9 cellular contexts compared by ENCODE assay signal in genomic region chr14:21087294-21088091, GRCh38. TPM values are rescaled to one million over a fixed set of nuclear protein-coding genes. Genes with fewer than 3 reads are reported as not detected.
DNase-seq lines count a peak whose midpoint lies in the region; ATAC-seq and TF ChIP-seq lines count a peak whose summit lies in the region.
"Had no signal": no experiment of that assay in that cellular context is flagged by ENCODE, and none has a peak within 500 bp of the region (broad histone marks: within the 10 kb centered on the region; RNA-seq: fewer than 3 reads in every experiment).

No MANE protein-coding gene starts in this region.

- H3K9me3 Mint-ChIP-seq in T-cell: no peaks in the 10 kb centered on the region
- no peaks in the 10 kb centered on the region for H3K9me3 Mint-ChIP-seq in central memory CD8-positive, alpha-beta T cell

- H3K4me1 Mint-ChIP-seq in T-cell: peaks cover 23 to 33% (median 32%) of the 10 kb centered on the region in 3 donors
- H3K4me1 Mint-ChIP-seq in central memory CD8-positive, alpha-beta T cell: peaks cover 34% of the 10 kb centered on the region

- DNase-seq in stimulated activated CD4-positive, alpha-beta T cell treated with anti-CD3 and anti-CD28 coated beads, Interleukin-1b, Interleukin-23, amount 100 ng/mL, for 48 hours: peak; percentile 52
- no peak for DNase-seq in stimulated activated CD4-positive, alpha-beta T cell treated with anti-CD3 and anti-CD28 coated beads, Interleukin-12 subunit alpha, Interleukin-12 subunit beta, amount 100 ng/mL, for 4 hours
- DNase-seq in T-cell: peak in 32 of 34 experiments; percentile 30 to 91 (median 76)
- peak; percentile 41 to 78 for DNase-seq in central memory CD8-positive, alpha-beta T cell (ENCODE audit: low spot score in 2 of 2)
- DNase-seq in kidney tubule cell (ENCODE audit: low spot score): peak; percentile 96
- no peak for DNase-seq in stomach

- no peak overlapping the region for H3K4me3 Mint-ChIP-seq in T-cell
- H3K4me3 Mint-ChIP-seq in central memory CD8-positive, alpha-beta T cell: no peak overlapping the region

- H3K27ac ChIP-seq in HUES48 (ENCODE audit: low read depth, low read length) (peak overlapping the region; percentile 71), stomach (peak overlapping the region in 3 of 5 donors; percentile 4 to 67 (median 16))

- intact Hi-C loops in stomach (cut with DNase I; ENCODE audit: low total_unique reads): loop anchor here (10.0 kb wide), 1 partner anchor 73 kb away; no protein-coding TSS in a partner anchor

- H3K36me3 Mint-ChIP-seq in T-cell: peaks cover 2% of the 10 kb centered on the region
- peaks cover 9% of the 10 kb centered on the region for H3K36me3 Mint-ChIP-seq in central memory CD8-positive, alpha-beta T cell (ENCODE audit: insufficient read depth)

- no peak for TF ChIP-seq POLR2A in stomach (IDR thresholded peaks at IDR 0.05)

- H3K9me3 ChIP-seq in HUES48 (ENCODE audit: control insufficient read depth, insufficient read depth, low read length) (no peaks in the 10 kb centered on the region), stomach (no peaks in the 10 kb centered on the region)

- no peak overlapping the region for H3K4me3 ChIP-seq in HUES48 (ENCODE audit: low read depth, low read length)
- no peak overlapping the region for H3K4me3 ChIP-seq in stomach

- TF ChIP-seq EP300 in stomach (IDR thresholded peaks at IDR 0.05): no peak

- WGBS in stomach, 5 donors: 45 to 67% (median 52%) methylated on average over 6 to 19 of the region's 19 CpGs

- H3K27ac Mint-ChIP-seq in T-cell: peak overlapping the region; percentile 86 to 87
- peak overlapping the region; percentile 93 for H3K27ac Mint-ChIP-seq in central memory CD8-positive, alpha-beta T cell (ENCODE audit: low read depth)

- H3K4me1 ChIP-seq in HUES48 (ENCODE audit: control insufficient read depth, insufficient read depth, low read length) (no peaks in the 10 kb centered on the region), stomach (peaks cover 7 to 54% (median 26%) of the 10 kb centered on the region in 4 donors)

- H3K36me3 ChIP-seq in HUES48 (ENCODE audit: control insufficient read depth, insufficient read depth, low read length) (peaks cover 83% of the 10 kb centered on the region), stomach (peaks cover 22 to 97% (median 88%) of the 10 kb centered on the region in 4 donors)

- no peak for TF ChIP-seq CTCF in stomach (IDR thresholded peaks at IDR 0.05)

- POLR2A ChIA-PET in T-cell (lab: Charles Lee): interaction anchor here (0.8 to 1.5 kb wide), 4 partner anchors 8 to 19 kb away, joined by 3 to 6 read pairs (median 4); no protein-coding TSS in a partner anchor

- CTCF ChIA-PET in T-cell (lab: Charles Lee): interaction anchor here (0.6 to 3.9 kb wide), 13 partner anchors 8 to 745 kb away, joined by 3 to 61 read pairs (median 6); partner anchors contain the start of genes ARHGEF40 (in 1 of the 2) and TMEM253 (in 1 of the 2)

- ATAC-seq in T-cell (replicated peaks in 1 of 4): peak; percentile 64 to 90 (median 82)
- peak; percentile 94 for ATAC-seq in central memory CD8-positive, alpha-beta T cell (replicated peaks; ENCODE audit: extremely low read depth, poor library complexity, severe bottlenecking)
- no peak for ATAC-seq in HG03439 (IDR thresholded peaks at IDR 0.05; ENCODE audit: unreplicated experiment)

- H3K9ac ChIP-seq in HUES48 (ENCODE audit: low read depth, low read length): no peak overlapping the region

- H3K27me3 Mint-ChIP-seq in T-cell: no peaks in the 10 kb centered on the region
- H3K27me3 Mint-ChIP-seq in central memory CD8-positive, alpha-beta T cell: no peaks in the 10 kb centered on the region

- H3K27me3 ChIP-seq in HUES48 (ENCODE audit: control insufficient read depth, insufficient read depth, low read length): no peaks in the 10 kb centered on the region
- H3K27me3 ChIP-seq in stomach: no peaks in the 10 kb centered on the region
- H3K27me3 ChIP-seq: dorsolateral prefrontal cortex had no signal

RNA-seq across cellular contexts. Expression of gene ZNF219, which starts 11.0 kb away (rescaled TPM):
- 10 to 100 TPM in 1 of 5 donors, 1 to 10 TPM in 4; 7.2 to 12.4 (median 8.1) TPM for total RNA-seq in T-cell
- total RNA-seq in stomach: 100 to 1,000 TPM in 1 of 5 donors, 10 to 100 TPM in 4; 11.4 to 240 (median 27.8) TPM
- 10 to 100 TPM; 15.4 to 28.4 (median 22.6) TPM for polyA plus RNA-seq in stomach

RNA-seq across cellular contexts. Expression of gene TMEM253, which starts 13.4 kb away (rescaled TPM):
- total RNA-seq in T-cell (under 1 TPM in 1 of 5 donors, not detected in 4; 0.49 TPM), stomach (1 to 10 TPM in 2 of 5 donors, under 1 TPM in 1, not detected in 2; 0.43 to 8.1 (median 1.1) TPM)
- 1 to 10 TPM in 2 of 3 donors, under 1 TPM in 1; 0.56 to 1.7 (median 1.1) TPM for polyA plus RNA-seq in stomach

RNA-seq across cellular contexts. Expression of gene ARHGEF40, which starts 17.4 kb away (rescaled TPM):
- total RNA-seq in T-cell: 1 to 10 TPM in 2 of 5 donors, under 1 TPM in 3; 0.39 to 3.3 (median 0.85) TPM
- 100 to 1,000 TPM in 1 of 5 donors, 10 to 100 TPM in 4; 31.9 to 171 (median 36.7) TPM for total RNA-seq in stomach
- 10 to 100 TPM; 11.0 to 18.9 (median 18.5) TPM for polyA plus RNA-seq in stomach

RNA-seq across cellular contexts. Expression of gene RNASE8, which starts 29.9 kb away (rescaled TPM):
- total RNA-seq in T-cell: not detected
- total RNA-seq in stomach: not detected
- not detected for polyA plus RNA-seq in stomach
- total RNA-seq: dorsolateral prefrontal cortex had no signal

RNA-seq across cellular contexts. Expression of gene RNASE7, which starts 45.3 kb away (rescaled TPM):
- total RNA-seq in T-cell: not detected
- total RNA-seq in stomach: 1 to 10 TPM in 1 of 5 donors, not detected in 4; 2.6 TPM
- under 1 TPM in 1 of 3 donors, not detected in 2; 0.58 TPM for polyA plus RNA-seq in stomach

Comparison
In these comparisons a context has a peak if more than half of its experiments do, and no peak if none do; other contexts are left out.
1. DNase-seq: peak in stimulated activated CD4-positive, alpha-beta T cell treated with anti-CD3 and anti-CD28 coated beads, Interleukin-1b, Interleukin-23, amount 100 ng/mL, for 48 hours (single experiment), T-cell (32 of 34), central memory CD8-positive, alpha-beta T cell (2 of 2) and kidney tubule cell (single experiment); none in stimulated activated CD4-positive, alpha-beta T cell treated with anti-CD3 and anti-CD28 coated beads, Interleukin-12 subunit alpha, Interleukin-12 subunit beta, amount 100 ng/mL, for 4 hours (single experiment) and stomach (single experiment).
2. RNA of gene ARHGEF40, which starts 17.4 kb away (total RNA-seq): 31.9 to 171 TPM in stomach; 0.39 to 3.3 TPM in T-cell; every median in the first group is over 4 times any median in the second.